In genomic region chr2:200577000-200577399, GRCh38 we compare ENCODE assay signal across 14 cellular contexts. TPM values are rescaled to one million over a fixed set of nuclear protein-coding genes. Genes with fewer than 3 reads are reported as not detected.
DNase-seq lines count a peak whose midpoint lies in the region; ATAC-seq and TF ChIP-seq lines count a peak whose summit lies in the region.
"Had no signal": no experiment of that assay in that cellular context is flagged by ENCODE, and none has a peak within 500 bp of the region (broad histone marks: within the 10 kb centered on the region; RNA-seq: fewer than 3 reads in every experiment).

No MANE protein-coding gene starts in this region.

- TF ChIP-seq CTCF in AG10803 (conservative IDR thresholded peaks at IDR 0.05; ENCODE audit: low read length) (peak; percentile 20; the same call in 1 of the 2 replicates), endodermal cell (conservative IDR thresholded peaks at IDR 0.05) (peak; percentile 51), progenitor cell of endocrine pancreas (IDR thresholded peaks at IDR 0.05; ENCODE audit: unreplicated experiment) (peak; percentile 8), chondrocyte (IDR thresholded peaks at IDR 0.05) (no peak)

- H3K27me3 ChIP-seq in endodermal cell (ENCODE audit: control insufficient read depth, insufficient read depth, low read length, poor library complexity, severe bottlenecking), result no peaks in the 10 kb centered on the region
- H3K27me3 ChIP-seq: BE2C had no signal

- peaks cover 6% of the 10 kb centered on the region for H3K36me3 ChIP-seq in endodermal cell (ENCODE audit: control insufficient read depth, insufficient read depth, low read length)

- peak overlapping the region; percentile 5 for H3K27ac Mint-ChIP-seq in activated T-helper 17 cell treated with anti-CD3 and anti-CD28 coated beads, Interleukin-2, amount 50 U/mL, for 72 hours
- H3K27ac Mint-ChIP-seq in endodermal cell (no peak overlapping the region), progenitor cell of endocrine pancreas (no peak overlapping the region), chondrocyte (ENCODE audit: unreplicated experiment) (no peak overlapping the region)
- H3K27ac Mint-ChIP-seq: CD4-positive, alpha-beta T cell had no signal

- ATAC-seq in activated T-helper 17 cell treated with anti-CD3 and anti-CD28 coated beads, Interleukin-2, amount 50 U/mL, for 72 hours (replicated peaks), result no peak
- ATAC-seq in HG03354 (IDR thresholded peaks at IDR 0.05; ENCODE audit: poor library complexity, severe bottlenecking, unreplicated experiment) (no peak), GM19351 (IDR thresholded peaks at IDR 0.05; ENCODE audit: unreplicated experiment) (no peak)

- H3K4me1 Mint-ChIP-seq in activated T-helper 17 cell treated with anti-CD3 and anti-CD28 coated beads, Interleukin-2, amount 50 U/mL, for 72 hours, result peaks cover 14% of the 10 kb centered on the region
- H3K4me1 Mint-ChIP-seq in endodermal cell (no peaks in the 10 kb centered on the region), progenitor cell of endocrine pancreas (ENCODE audit: low read depth) (peaks cover 1% of the 10 kb centered on the region), chondrocyte (ENCODE audit: low read depth) (no peaks in the 10 kb centered on the region)

- 96 to 100% methylated on average over 1 to 2 of the region's 3 CpGs for WGBS in endodermal cell (ENCODE audit: insufficient coverage in 1 of 2, insufficient read length in 1 of 2), 2 experiments

- H3K27ac ChIP-seq in endodermal cell (ENCODE audit: low read depth, low read length), result no peak overlapping the region

- no peaks in the 10 kb centered on the region for H3K27me3 Mint-ChIP-seq in activated T-helper 17 cell treated with anti-CD3 and anti-CD28 coated beads, Interleukin-2, amount 50 U/mL, for 72 hours
- H3K27me3 Mint-ChIP-seq in endodermal cell (ENCODE audit: insufficient read depth), result no peaks in the 10 kb centered on the region
- H3K27me3 Mint-ChIP-seq in progenitor cell of endocrine pancreas, result no peaks in the 10 kb centered on the region
- no peaks in the 10 kb centered on the region for H3K27me3 Mint-ChIP-seq in chondrocyte (ENCODE audit: low read depth)
- H3K27me3 Mint-ChIP-seq: CD4-positive, alpha-beta T cell had no signal

- H3K9me3 ChIP-seq in endodermal cell (ENCODE audit: control insufficient read depth, low read length), result no peaks in the 10 kb centered on the region
- H3K9me3 ChIP-seq: BE2C had no signal

- DNase-seq in AG10803 (ENCODE audit: low read depth), result no peak
- no peak for DNase-seq in endodermal cell
- no peak for DNase-seq in progenitor cell of endocrine pancreas (ENCODE audit: low spot score, unreplicated experiment)
- no peak for DNase-seq in chondrocyte (ENCODE audit: low spot score)
- DNase-seq: BE2C; CD4-positive, alpha-beta T cell; HCEC 1CT; NCI-H1436; NCI-H2029 treated with DMSO at 0.1 percent for 48 hours; NCI-H524; SHP77 had no signal

- H3K4me3 ChIP-seq in AG10803 (ENCODE audit: low read length) (no peak overlapping the region), endodermal cell (ENCODE audit: low read length) (no peak overlapping the region)

- H3K9ac ChIP-seq in endodermal cell (ENCODE audit: extremely low read depth, low read length, poor library complexity, severe bottlenecking), result no peak overlapping the region

- no peaks in the 10 kb centered on the region for H3K9me3 Mint-ChIP-seq in activated T-helper 17 cell treated with anti-CD3 and anti-CD28 coated beads, Interleukin-2, amount 50 U/mL, for 72 hours
- H3K9me3 Mint-ChIP-seq in endodermal cell, result no peaks in the 10 kb centered on the region
- H3K9me3 Mint-ChIP-seq in progenitor cell of endocrine pancreas (ENCODE audit: low read depth), result no peaks in the 10 kb centered on the region
- peaks cover 3% of the 10 kb centered on the region for H3K9me3 Mint-ChIP-seq in chondrocyte (ENCODE audit: low read depth)
- H3K9me3 Mint-ChIP-seq: CD4-positive, alpha-beta T cell had no signal

- peaks cover 13% of the 10 kb centered on the region for H3K36me3 Mint-ChIP-seq in activated T-helper 17 cell treated with anti-CD3 and anti-CD28 coated beads, Interleukin-2, amount 50 U/mL, for 72 hours (ENCODE audit: low read depth)
- H3K36me3 Mint-ChIP-seq in endodermal cell (ENCODE audit: low read depth), result peaks cover 10% of the 10 kb centered on the region
- H3K36me3 Mint-ChIP-seq in progenitor cell of endocrine pancreas (ENCODE audit: insufficient read depth), result peaks cover 3% of the 10 kb centered on the region
- no peaks in the 10 kb centered on the region for H3K36me3 Mint-ChIP-seq in chondrocyte (ENCODE audit: low read depth)

- H3K4me1 ChIP-seq in endodermal cell (ENCODE audit: control insufficient read depth, insufficient read depth, low read length), result no peaks in the 10 kb centered on the region
- H3K4me1 ChIP-seq: BE2C had no signal

- no peak overlapping the region for H3K4me3 Mint-ChIP-seq in activated T-helper 17 cell treated with anti-CD3 and anti-CD28 coated beads, Interleukin-2, amount 50 U/mL, for 72 hours
- no peak overlapping the region for H3K4me3 Mint-ChIP-seq in endodermal cell
- H3K4me3 Mint-ChIP-seq in progenitor cell of endocrine pancreas (ENCODE audit: low read depth), result no peak overlapping the region
- no peak overlapping the region for H3K4me3 Mint-ChIP-seq in chondrocyte (ENCODE audit: unreplicated experiment)
- H3K4me3 Mint-ChIP-seq: CD4-positive, alpha-beta T cell had no signal

RNA-seq across cellular contexts. Expression of gene AOX1, which starts 8.8 kb away (rescaled TPM):
- total RNA-seq in activated T-helper 17 cell treated with anti-CD3 and anti-CD28 coated beads, Interleukin-2, amount 50 U/mL, for 72 hours, result under 1 TPM; 0.04 to 0.95 TPM
- total RNA-seq in endodermal cell (10 to 100 TPM in 1 of 2 donors, 1 to 10 TPM in 1; 8.8 to 15.5 TPM), progenitor cell of endocrine pancreas (4.1 and 5.5 TPM in 2 replicates), chondrocyte (1.7 to 3.4 TPM (median 2.0 TPM) in 3 replicates)
- 1.6 TPM for polyA plus RNA-seq in endodermal cell (2013, experiment 1 of 2)
- polyA plus RNA-seq in endodermal cell (2013, experiment 2 of 2), result 1.4 TPM
- total RNA-seq: CD4-positive, alpha-beta T cell had no signal

RNA-seq across cellular contexts. Expression of gene SGO2, which starts 51.0 kb away (rescaled TPM):
- total RNA-seq in activated T-helper 17 cell treated with anti-CD3 and anti-CD28 coated beads, Interleukin-2, amount 50 U/mL, for 72 hours, result 10 to 100 TPM; 51.2 to 67.7 TPM
- total RNA-seq in endodermal cell, result 10 to 100 TPM; 20.0 to 37.8 TPM
- 36.4 TPM for polyA plus RNA-seq in endodermal cell (2013, experiment 1 of 2)
- polyA plus RNA-seq in endodermal cell (2013, experiment 2 of 2), result 44.8 TPM
- 13.1 and 14.1 TPM in 2 replicates for total RNA-seq in progenitor cell of endocrine pancreas
- total RNA-seq in chondrocyte, result 4.9 to 6.6 TPM (median 5.7 TPM) in 3 replicates
